7 cellular contexts compared by ENCODE assay signal in genomic region chr22:25235547-25236290, GRCh38. TPM values are rescaled to one million over a fixed set of nuclear protein-coding genes. Genes with fewer than 3 reads are reported as not detected.
DNase-seq lines count a peak whose midpoint lies in the region; ATAC-seq, FAIRE-seq and TF ChIP-seq lines count a peak whose summit lies in the region.

No MANE protein-coding gene starts in this region.

- no peak overlapping the region for H3K4me3 ChIP-seq in Karpas-422 (ENCODE audit: low read length)
- H3K4me3 ChIP-seq in gastroesophageal sphincter, result no peak overlapping the region
- H3K4me3 ChIP-seq in upper lobe of right lung, result no peak overlapping the region

- H3K9me2 ChIP-seq in Karpas-422 (replicated peaks; ENCODE audit: insufficient read depth, low read length), result no peaks in the 10 kb centered on the region

- no peaks in the 10 kb centered on the region for H3K36me3 ChIP-seq in Karpas-422 (ENCODE audit: insufficient read depth, low read length)
- H3K36me3 ChIP-seq in gastroesophageal sphincter, result no peaks in the 10 kb centered on the region
- no peaks in the 10 kb centered on the region for H3K36me3 ChIP-seq in upper lobe of right lung

- TF ChIP-seq EP300 in gastroesophageal sphincter (IDR thresholded peaks at IDR 0.05), result no peak

- H3K27ac ChIP-seq in Karpas-422 (ENCODE audit: low read length) (no peak overlapping the region), RWPE1 (no peak overlapping the region), gastroesophageal sphincter (no peak overlapping the region), upper lobe of right lung (no peak overlapping the region)

- H3K4me1 Mint-ChIP-seq in osteocyte (ENCODE audit: unreplicated experiment), result peaks cover 4% of the 10 kb centered on the region

- no peaks in the 10 kb centered on the region for H3K9me3 Mint-ChIP-seq in osteocyte (ENCODE audit: unreplicated experiment)

- no peaks in the 10 kb centered on the region for H3K9me3 ChIP-seq in Karpas-422 (ENCODE audit: low read length)
- H3K9me3 ChIP-seq in gastroesophageal sphincter, result no peaks in the 10 kb centered on the region
- no peaks in the 10 kb centered on the region for H3K9me3 ChIP-seq in upper lobe of right lung

- no peaks in the 10 kb centered on the region for H3K27me3 ChIP-seq in Karpas-422 (ENCODE audit: low read length)
- H3K27me3 ChIP-seq in gastroesophageal sphincter, result peaks cover 83% of the 10 kb centered on the region
- H3K27me3 ChIP-seq in upper lobe of right lung, result peaks cover 12% of the 10 kb centered on the region

- peak; percentile 84 for FAIRE-seq in GM12891 (lab: Jason Lieb, UNC)

- no peak overlapping the region for H3K9ac ChIP-seq in Karpas-422 (ENCODE audit: low read length)

- no peak overlapping the region for H3K4me3 Mint-ChIP-seq in osteocyte (ENCODE audit: unreplicated experiment)

- peak; percentile 85 for TF ChIP-seq CTCF in RWPE1 (conservative IDR thresholded peaks at IDR 0.05; ENCODE audit: low read depth)
- TF ChIP-seq CTCF in gastroesophageal sphincter (IDR thresholded peaks at IDR 0.05), result peak in 3 of 4 experiments; percentile 40 to 55 (median 41)
- peak; percentile 71 for TF ChIP-seq CTCF in osteocyte (IDR thresholded peaks at IDR 0.05)
- peak; percentile 60 for TF ChIP-seq CTCF in upper lobe of right lung (IDR thresholded peaks at IDR 0.05)

- CTCF ChIA-PET in RWPE1 (lab: Yijun Ruan, JAX), result interaction anchor here (0.6 to 0.7 kb wide), 6 partner anchors 14 to 256 kb away, joined by 3 to 5 read pairs (median 4); no protein-coding TSS in a partner anchor

- POLR2A ChIA-PET in RWPE1 (lab: Yijun Ruan, JAX; ENCODE audit: low non-redundant PET), result no interaction called here

- H3K79me2 ChIP-seq in Karpas-422 (ENCODE audit: low read length), result no peaks in the 10 kb centered on the region

- intact Hi-C loops in upper lobe of right lung (cut with DNase I), result no loop called here

- 31% methylated on average over 9 to 10 of the region's 30 CpGs for WGBS in gastroesophageal sphincter (ENCODE audit: low coverage in 1 of 2), 2 donors

- H3K27ac Mint-ChIP-seq in osteocyte (ENCODE audit: unreplicated experiment), result no peak overlapping the region

- no peaks in the 10 kb centered on the region for H3K4me1 ChIP-seq in Karpas-422 (ENCODE audit: low read length)
- no peaks in the 10 kb centered on the region for H3K4me1 ChIP-seq in gastroesophageal sphincter
- no peaks in the 10 kb centered on the region for H3K4me1 ChIP-seq in upper lobe of right lung

- peak; percentile 66 for ATAC-seq in gastroesophageal sphincter
- ATAC-seq in upper lobe of right lung, result peak; percentile 95

- peak; percentile 97 for DNase-seq in GM12891 (ENCODE audit: insufficient read length, low spot score)
- peak; percentile 94 for DNase-seq in Karpas-422
- DNase-seq in RWPE1 (ENCODE audit: low spot score), result peak; percentile 99
- DNase-seq in activated gamma-delta T cell treated with anti-CD3 and anti-CD28 coated beads, Interleukin-2, amount 50 U/mL, for 16 hours (ENCODE audit: low read depth), result peak; percentile 29
- peak; percentile 90 for DNase-seq in osteocyte (ENCODE audit: extremely low spot score, unreplicated experiment)
- peak; percentile 89 for DNase-seq in upper lobe of right lung

- H2AFZ ChIP-seq in Karpas-422 (ENCODE audit: low read length), result no peak overlapping the region

- TF ChIP-seq POLR2A in GM12891 (IDR thresholded peaks at IDR 0.05; ENCODE audit: low read depth, low read length) (no peak), gastroesophageal sphincter (IDR thresholded peaks at IDR 0.05) (no peak)

- peaks cover 24% of the 10 kb centered on the region for H3K27me3 Mint-ChIP-seq in osteocyte (ENCODE audit: unreplicated experiment)

- no peaks in the 10 kb centered on the region for H4K20me1 ChIP-seq in Karpas-422 (ENCODE audit: insufficient read depth, low read depth, low read length)

- no peaks in the 10 kb centered on the region for H3K36me3 Mint-ChIP-seq in osteocyte (ENCODE audit: unreplicated experiment)

- no peak overlapping the region for H3K4me2 ChIP-seq in Karpas-422 (ENCODE audit: low read depth, low read length, poor library complexity, severe bottlenecking)

TF ChIP-seq in GM12891, 5 proteins besides CTCF, POLR2A, EP300 and RAD21:
- TF ChIP-seq POLR2AphosphoS5 (IDR thresholded peaks at IDR 0.05; ENCODE audit: low read depth, low read length) (no peak), POU2F2 (IDR thresholded peaks at IDR 0.05; ENCODE audit: low read depth, low read length) (0 out of 2 replicates have a peak, but pooled peaks have one; percentile 20), TAF1 (IDR thresholded peaks at IDR 0.05; ENCODE audit: low read depth, low read length) (no peak), SPI1 (IDR thresholded peaks at IDR 0.05; ENCODE audit: low read depth, low read length) (peak; percentile 27; the same call in 1 of the 2 replicates)

RNA-seq across cellular contexts. Expression of gene CRYBB2, which starts 16.3 kb away (rescaled TPM):
- not detected for polyA plus RNA-seq in GM12891 (2012; ENCODE audit: low read depth, missing spikeins)
- total RNA-seq in Karpas-422 (2014; rRNA removed; shearing (Covaris generic); ENCODE audit: low replicate concordance), result not detected in 2 replicates
- total RNA-seq in gastroesophageal sphincter, result not detected
- total RNA-seq in osteocyte, result not detected in 2 replicates
- total RNA-seq in upper lobe of right lung, result not detected

RNA-seq across cellular contexts. Expression of gene CRYBB3, which starts 36.1 kb away (rescaled TPM):
- polyA plus RNA-seq in GM12891 (2012; ENCODE audit: low read depth, missing spikeins), result not detected
- not detected in 2 replicates for total RNA-seq in Karpas-422 (2014; rRNA removed; shearing (Covaris generic); ENCODE audit: low replicate concordance)
- not detected for total RNA-seq in gastroesophageal sphincter
- not detected in 2 replicates for total RNA-seq in osteocyte
- 0.72 TPM for total RNA-seq in upper lobe of right lung

Comparison
In these comparisons a context has a peak if more than half of its experiments do, and no peak if none do; other contexts are left out.
1. DNase-seq: peak in every context shown above with its lines; median percentile 99 in RWPE1; 97 in GM12891; 94 in Karpas-422; 90 in osteocyte; 89 in upper lobe of right lung; 29 in activated gamma-delta T cell treated with anti-CD3 and anti-CD28 coated beads, Interleukin-2, amount 50 U/mL, for 16 hours.